In the genomic region with DNA sequence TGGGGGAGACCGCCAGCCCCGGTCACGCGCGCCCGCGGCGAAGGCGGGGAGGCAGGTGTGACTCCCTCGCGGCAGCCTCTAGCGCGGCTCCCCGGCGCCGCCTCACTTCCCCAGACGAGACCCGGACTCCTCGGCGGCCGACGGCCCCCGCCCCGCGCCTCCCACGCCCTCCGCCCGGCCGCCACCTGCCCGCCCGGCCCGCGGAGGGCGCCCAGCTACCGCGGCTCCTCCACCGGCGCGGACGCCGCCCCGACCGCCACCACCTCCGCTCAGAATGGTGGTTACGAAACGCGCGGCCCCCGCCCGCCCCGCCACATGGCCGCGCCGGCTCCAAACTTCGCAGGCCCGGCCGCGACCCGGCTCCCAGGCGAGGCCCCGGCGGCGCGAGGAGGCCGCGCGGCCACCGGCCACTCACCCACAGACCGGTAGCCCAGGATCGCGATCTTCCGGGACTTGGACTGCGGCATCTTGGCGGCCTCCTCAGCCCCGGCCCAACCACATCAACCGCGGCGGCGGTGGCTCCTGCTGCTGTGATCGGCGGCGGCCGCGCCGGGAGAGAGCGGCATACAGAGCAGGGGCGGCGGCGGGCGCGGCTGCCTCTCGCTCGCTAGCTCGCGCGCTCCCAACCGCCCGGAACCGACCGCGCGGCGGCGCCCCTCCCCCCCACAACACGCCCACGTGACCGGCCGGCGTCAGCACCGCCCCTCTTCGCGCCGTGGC, we compare ENCODE assay signal across 8 cellular contexts. TPM values are rescaled to one million over a fixed set of nuclear protein-coding genes. Genes with fewer than 3 reads are reported as not detected.
DNase-seq lines count a peak whose midpoint lies in the region; ATAC-seq and TF ChIP-seq lines count a peak whose summit lies in the region.
"Not testable (repeated sequence)": the region's sequence is repeated elsewhere in the genome, so short reads cannot be mapped to it uniquely, and the experiment has no call there.

No MANE protein-coding gene starts in this region.

- H4K20me1 ChIP-seq in BLaER1: peaks cover 50% of the 10 kb centered on the region

- peak overlapping the region; percentile 90 for H3K4me2 ChIP-seq in BLaER1

- peaks cover 24% of the 10 kb centered on the region for H3K36me3 ChIP-seq in BLaER1

- H3K9me3 ChIP-seq in BLaER1: peaks cover 30% of the 10 kb centered on the region
- not testable (repeated sequence) for H3K9me3 ChIP-seq in mononuclear cell (ENCODE audit: low read depth, low read length)

- ATAC-seq in GM19395 (IDR thresholded peaks at IDR 0.05; ENCODE audit: unreplicated experiment) (peak; percentile 72), HG03175 (IDR thresholded peaks at IDR 0.05; ENCODE audit: unreplicated experiment) (peak; percentile 52)

- peak overlapping the region; percentile 98 for H3K4me3 ChIP-seq in BLaER1
- H3K4me3 ChIP-seq in mononuclear cell (ENCODE audit: low read length): peak overlapping the region; percentile 73

- peak overlapping the region; percentile 99 for H3K27ac Mint-ChIP-seq in activated T-helper 1 cell treated with anti-CD3 and anti-CD28 coated beads, Interleukin-12 subunit alpha, Interleukin-12 subunit beta, Interleukin-2, Interleukin-4 antibody, amounts not matched to agents 30 ng/mL and 10 ng/mL and 1 ng/mL, durations not matched to agents 14 hours and 24 hours and 36 hours

- DNase-seq in RPMI7951 (ENCODE audit: low read depth) (peak; percentile 32), erythroblast (lab: John Stamatoyannopoulos, UW) (peak; percentile 63 to 83)
- DNase-seq in activated T-helper 1 cell treated with anti-CD3 and anti-CD28 coated beads, Interleukin-12 subunit alpha, Interleukin-12 subunit beta, Interleukin-2, Interleukin-4 antibody, amounts not matched to agents 30 ng/mL and 10 ng/mL and 1 ng/mL, durations not matched to agents 14 hours and 24 hours and 36 hours (ENCODE audit: low spot score): peak; percentile 71
- peak; percentile 42 to 54 (median 51) for DNase-seq in stimulated activated CD4-positive, alpha-beta T cell treated with anti-CD3 and anti-CD28 coated beads, TNF-alpha, amount 100 ng/mL, for 4 hours (ENCODE audit: low read depth in 3 of 3)

- peaks cover 35% of the 10 kb centered on the region for H3K4me1 Mint-ChIP-seq in activated T-helper 1 cell treated with anti-CD3 and anti-CD28 coated beads, Interleukin-12 subunit alpha, Interleukin-12 subunit beta, Interleukin-2, Interleukin-4 antibody, amounts not matched to agents 30 ng/mL and 10 ng/mL and 1 ng/mL, durations not matched to agents 14 hours and 24 hours and 36 hours (ENCODE audit: low read depth)

- H3K36me3 Mint-ChIP-seq in activated T-helper 1 cell treated with anti-CD3 and anti-CD28 coated beads, Interleukin-12 subunit alpha, Interleukin-12 subunit beta, Interleukin-2, Interleukin-4 antibody, amounts not matched to agents 30 ng/mL and 10 ng/mL and 1 ng/mL, durations not matched to agents 14 hours and 24 hours and 36 hours (ENCODE audit: low read depth): peaks cover 11% of the 10 kb centered on the region

- not testable (repeated sequence) for H3K27me3 Mint-ChIP-seq in activated T-helper 1 cell treated with anti-CD3 and anti-CD28 coated beads, Interleukin-12 subunit alpha, Interleukin-12 subunit beta, Interleukin-2, Interleukin-4 antibody, amounts not matched to agents 30 ng/mL and 10 ng/mL and 1 ng/mL, durations not matched to agents 14 hours and 24 hours and 36 hours (ENCODE audit: insufficient read depth)

- not testable (repeated sequence) for H3K9me3 Mint-ChIP-seq in activated T-helper 1 cell treated with anti-CD3 and anti-CD28 coated beads, Interleukin-12 subunit alpha, Interleukin-12 subunit beta, Interleukin-2, Interleukin-4 antibody, amounts not matched to agents 30 ng/mL and 10 ng/mL and 1 ng/mL, durations not matched to agents 14 hours and 24 hours and 36 hours

- H3K27me3 ChIP-seq in BLaER1; mononuclear cell (ENCODE audit: insufficient read depth, low read length): not testable (repeated sequence)

- H3K9ac ChIP-seq in BLaER1: peak overlapping the region; percentile 100

- peak overlapping the region; percentile 99 for H3K27ac ChIP-seq in BLaER1

- H3K4me1 ChIP-seq in BLaER1: peaks cover 23% of the 10 kb centered on the region
- H3K4me1 ChIP-seq in mononuclear cell (ENCODE audit: insufficient read depth, low read length): peaks cover 54% of the 10 kb centered on the region

- peak overlapping the region; percentile 94 for H3K4me3 Mint-ChIP-seq in activated T-helper 1 cell treated with anti-CD3 and anti-CD28 coated beads, Interleukin-12 subunit alpha, Interleukin-12 subunit beta, Interleukin-2, Interleukin-4 antibody, amounts not matched to agents 30 ng/mL and 10 ng/mL and 1 ng/mL, durations not matched to agents 14 hours and 24 hours and 36 hours

- TF ChIP-seq POLR2A in erythroblast (IDR thresholded peaks at IDR 0.05; ENCODE audit: low read length): peak; percentile 57

- intact Hi-C loops in activated T-helper 1 cell treated with anti-CD3 and anti-CD28 coated beads, Interleukin-12 subunit alpha, Interleukin-12 subunit beta, Interleukin-2, Interleukin-4 antibody, amounts not matched to agents 30 ng/mL and 10 ng/mL and 1 ng/mL, durations not matched to agents 14 hours and 24 hours and 36 hours (cut with micrococcal nuclease): loop anchor here (1.0 to 5.0 kb wide), 4 partner anchors 70 to 506 kb away; a partner anchor contains a TSS

RNA-seq across cellular contexts. Expression of a gene that starts 0.5 kb away (rescaled TPM):
- total RNA-seq in RPMI7951 (2014; rRNA removed; shearing (Covaris generic)): 211 and 217 TPM in 2 replicates
- 62.5 and 65.5 TPM in 2 replicates for total RNA-seq in activated T-helper 1 cell treated with anti-CD3 and anti-CD28 coated beads, Interleukin-12 subunit alpha, Interleukin-12 subunit beta, Interleukin-2, Interleukin-4 antibody, amounts not matched to agents 30 ng/mL and 10 ng/mL and 1 ng/mL, durations not matched to agents 14 hours and 24 hours and 36 hours
- 51.0 TPM for total RNA-seq in mononuclear cell

Comparison
In these comparisons a context has a peak if more than half of its experiments do, and no peak if none do; other contexts are left out.
1. Peak in every context shown above with its lines: DNase-seq, ATAC-seq, H3K4me3 ChIP-seq and H3K27ac ChIP-seq.